ENCODE assay signal across 17 cellular contexts in genomic region chr11:72314199-72314598, GRCh38.
DNase-seq lines count a peak whose midpoint lies in the region; ATAC-seq, FAIRE-seq and TF ChIP-seq lines count a peak whose summit lies in the region.
"Had no signal": no experiment of that assay in that cellular context is flagged by ENCODE, and none has a peak within 500 bp of the region (broad histone marks: within the 10 kb centered on the region; RNA-seq: fewer than 3 reads in every experiment).

No MANE protein-coding gene starts in this region.

- H3K9ac ChIP-seq in GM12878 (ENCODE audit: control insufficient read depth, insufficient read depth, low read length) (no peak overlapping the region), H1 (replicated peaks in 1 of 4; ENCODE audit: extremely low read depth in 1 of 4, low read depth in 3 of 4, low read length in 3 of 4) (no peak overlapping the region; a peak in 1 of 7 replicates), mesenchymal stem cell (ENCODE audit: low read length) (no peak overlapping the region)

- RAD21 ChIA-PET in GM12878 (lab: Charles Lee; ENCODE audit: unreplicated experiment) = no interaction called here

- CTCF ChIA-PET in GM12878 (lab: Yijun Ruan, JAX) = interaction anchor here (0.6 to 1.4 kb wide), 3 partner anchors 10 to 299 kb away, joined by 3 to 5 read pairs (median 3); no protein-coding TSS in a partner anchor
- CTCF ChIA-PET in H1 (lab: Charles Lee; ENCODE audit: partially characterized antibody) = interaction anchor here (1.0 to 7.5 kb wide), 5 partner anchors 14 to 118 kb away, joined by 3 to 58 read pairs (median 3); partner anchors contain the start of gene CLPB

- H3K18ac ChIP-seq in H1 (ENCODE audit: extremely low read depth, low read length) = no peak overlapping the region
- H3K18ac ChIP-seq in mesenchymal stem cell (ENCODE audit: low read depth in 1 of 2, low read length in 2 of 2) = no peak overlapping the region

- H3K4me1 ChIP-seq in GM12878 (ENCODE audit: control insufficient read depth, insufficient read depth, low read length) (no peaks in the 10 kb centered on the region), H1 (replicated peaks in 1 of 4; ENCODE audit: control insufficient read depth in 3 of 4, insufficient read depth in 4 of 4, low read length in 3 of 4) (peaks cover 0 to 8% (median 5%) of the 10 kb centered on the region in 4 experiments; a peak in 6 of 7 replicates), mesenchymal stem cell (ENCODE audit: control insufficient read depth, insufficient read depth, low read depth, low read length) (no peaks in the 10 kb centered on the region)
- H3K4me1 ChIP-seq: Caco-2 had no signal

- H3K79me1 ChIP-seq in H1 (ENCODE audit: low read depth, low read length) = no peaks in the 10 kb centered on the region
- no peaks in the 10 kb centered on the region for H3K79me1 ChIP-seq in mesenchymal stem cell (replicated peaks; ENCODE audit: low read length, poor library complexity, severe bottlenecking)

- H3K23ac ChIP-seq in H1 (ENCODE audit: insufficient read length) (no peak overlapping the region), mesenchymal stem cell (ENCODE audit: low read length in 2 of 2) (no peak overlapping the region)

- H3K27me3 ChIP-seq in GM12878 (replicated peaks in 1 of 2; ENCODE audit: control insufficient read depth in 2 of 2, insufficient read depth in 2 of 2, low read length in 1 of 2) (no peaks in the 10 kb centered on the region), H1 (replicated peaks in 1 of 4; ENCODE audit: control insufficient read depth in 3 of 4, extremely low read depth in 1 of 4, insufficient read depth in 3 of 4, low read length in 3 of 4) (no peaks in the 10 kb centered on the region), mesenchymal stem cell (ENCODE audit: control insufficient read depth in 1 of 2, insufficient read depth in 1 of 2, low read length in 2 of 2) (no peaks in the 10 kb centered on the region)

- no peak overlapping the region for H3K4me2 ChIP-seq in GM12878 (ENCODE audit: control insufficient read depth, insufficient read depth)
- peak overlapping the region in 1 of 2 experiments; percentile 26; a peak in 1 of 4 replicates for H3K4me2 ChIP-seq in H1 (ENCODE audit: insufficient read depth in 1 of 2, low read depth in 2 of 2, low read length in 2 of 2)
- no peak overlapping the region for H3K4me2 ChIP-seq in mesenchymal stem cell (ENCODE audit: low read length, poor library complexity, severe bottlenecking)

- H3K9me3 ChIP-seq in GM12878 (replicated peaks; ENCODE audit: control insufficient read depth, insufficient read depth, low read length) (no peaks in the 10 kb centered on the region), H1 (ENCODE audit: insufficient read depth in 2 of 2, low read depth in 1 of 2, low read length in 1 of 2) (no peaks in the 10 kb centered on the region), mesenchymal stem cell (ENCODE audit: control insufficient read depth, low read length) (no peaks in the 10 kb centered on the region)
- H3K9me3 ChIP-seq: Caco-2, HAP-1 had no signal

- POLR2A ChIA-PET in GM12878 (lab: Charles Lee) = no interaction called here
- POLR2A ChIA-PET in H1 (lab: Charles Lee; ENCODE audit: partially characterized antibody) = no interaction called here

- WGBS in GM12878 (ENCODE audit: insufficient coverage, insufficient replicate concordance, low lambda C conversion rate, missing lambda C conversion rate) = 98% methylated on average over 5 of the region's 5 CpGs
- WGBS in H1 (ENCODE audit: extremely low coverage in 1 of 2, insufficient coverage in 1 of 2, insufficient read length in 1 of 2, insufficient replicate concordance in 2 of 2, low coverage in 1 of 2, low lambda C conversion rate in 2 of 2, missing lambda C conversion rate in 1 of 2), 2 experiments = 94% methylated on average over 5 of the region's 5 CpGs; no CpG with 5 or more reads in 1 of the 2 experiments
- 98% methylated on average over 5 of the region's 5 CpGs for WGBS in mesenchymal stem cell

- H2AK5ac ChIP-seq in H1 (ENCODE audit: low read depth, low read length) = no peak overlapping the region
- H2AK5ac ChIP-seq in mesenchymal stem cell (ENCODE audit: low read length, severe bottlenecking) = no peak overlapping the region

- no peaks in the 10 kb centered on the region for H3K23me2 ChIP-seq in H1 (ENCODE audit: low read depth, low read length)

- no peaks in the 10 kb centered on the region for H3K79me2 ChIP-seq in GM12878 (ENCODE audit: control insufficient read depth, insufficient read depth, low read length)
- no peaks in the 10 kb centered on the region for H3K79me2 ChIP-seq in H1 (ENCODE audit: control insufficient read depth in 1 of 2, insufficient read depth in 2 of 2, low read length in 2 of 2)

- H3K4ac ChIP-seq in H1 (replicated peaks; ENCODE audit: insufficient read length, low read depth, low read length) (no peak overlapping the region), mesenchymal stem cell (ENCODE audit: low read depth in 1 of 2, low read length in 2 of 2) (no peak overlapping the region)

- intact Hi-C loops in GM12878 (cut with micrococcal nuclease; ENCODE audit: unreplicated experiment) = no loop called here

- H2BK5ac ChIP-seq in H1 (ENCODE audit: low read depth, low read length) (0 out of 2 replicates have a peak overlapping the region, but pooled peaks have one; percentile 21), mesenchymal stem cell (ENCODE audit: low read depth, low read length, poor library complexity, severe bottlenecking) (no peak overlapping the region)

- SMC1A ChIA-PET in GM12878 (lab: Charles Lee; ENCODE audit: uncharacterized antibody, unreplicated experiment) = no interaction called here

- TF ChIP-seq EP300 in GM12878 (IDR thresholded peaks at IDR 0.05; ENCODE audit: borderline replicate concordance in 1 of 2, control insufficient read depth in 1 of 2, low read depth in 2 of 2, low read length in 2 of 2) (no peak), H1 (IDR thresholded peaks at IDR 0.05; ENCODE audit: borderline replicate concordance in 1 of 2, low read depth in 2 of 2, low read length in 2 of 2) (no peak)

- TF ChIP-seq RAD21 in GM12878 (IDR thresholded peaks at IDR 0.05; ENCODE audit: insufficient read depth, low read depth, low read length) = no peak
- no peak for TF ChIP-seq RAD21 in H1 (IDR thresholded peaks at IDR 0.05 in 1 of 2, conservative IDR thresholded peaks at IDR 0.05 in 1 of 2; ENCODE audit: low read depth in 2 of 2, low read length in 2 of 2)

- no peak overlapping the region for H2BK20ac ChIP-seq in H1 (ENCODE audit: low read length)

- H4K91ac ChIP-seq in H1 (replicated peaks; ENCODE audit: insufficient read length, low read length) = no peak overlapping the region
- H4K91ac ChIP-seq in mesenchymal stem cell (ENCODE audit: low read length) = peak overlapping the region; percentile 29

- ATAC-seq in GM12878 (no peak), HG03175 (IDR thresholded peaks at IDR 0.05; ENCODE audit: unreplicated experiment) (no peak)
- ATAC-seq: CD8-positive, alpha-beta T cell had no signal

- FAIRE-seq in GM12878 (lab: Jason Lieb, UNC) (no peak), H1 (lab: Jason Lieb, UNC) (no peak)
- FAIRE-seq: G401.6, GM18507, H54 had no signal

- H2BK12ac ChIP-seq in H1 (ENCODE audit: low read depth, low read length) (no peak overlapping the region), mesenchymal stem cell (ENCODE audit: low read length in 2 of 2) (no peak overlapping the region)

- BruUV-seq in GM12878 (replicated peaks; lab: Mats Ljungman, UMichigan) = no TSS peak

- no peak overlapping the region for H3K14ac ChIP-seq in H1 (ENCODE audit: insufficient read length)
- no peak overlapping the region for H3K14ac ChIP-seq in mesenchymal stem cell (ENCODE audit: low read length in 2 of 2)

- H2AFZ ChIP-seq in GM12878 (ENCODE audit: control insufficient read depth, low read depth, low read length) (no peak overlapping the region), H1 (ENCODE audit: low read length) (no peak overlapping the region), mesenchymal stem cell (ENCODE audit: low read depth, low read length) (no peak overlapping the region)
- H2AFZ ChIP-seq: GM23338 had no signal

- no peak overlapping the region for H3K56ac ChIP-seq in H1 (replicated peaks; ENCODE audit: insufficient read length, low read depth, low read length)

- no peak overlapping the region for H2BK15ac ChIP-seq in H1 (ENCODE audit: low read length)
- no peak overlapping the region for H2BK15ac ChIP-seq in mesenchymal stem cell (ENCODE audit: low read depth, poor library complexity, severe bottlenecking)

- TF ChIP-seq POLR2A in GM12878 (IDR thresholded peaks at IDR 0.05; ENCODE audit: low read depth, low read length) (no peak), H1 (IDR thresholded peaks at IDR 0.05; ENCODE audit: control extremely low read depth in 1 of 2, low read depth in 2 of 2, low read length in 2 of 2) (no peak)

- no peak overlapping the region for H3K4me3 ChIP-seq in GM12878
- H3K4me3 ChIP-seq in H1 (ENCODE audit: extremely low read depth in 1 of 4, insufficient read depth in 2 of 4, low read depth in 3 of 4, low read length in 4 of 4) = no peak overlapping the region
- no peak overlapping the region for H3K4me3 ChIP-seq in mesenchymal stem cell (ENCODE audit: insufficient read depth in 1 of 2, low read depth in 1 of 2, low read length in 2 of 2)
- H3K4me3 ChIP-seq: GM23338, HAP-1 had no signal

- no peak overlapping the region for H3K27ac ChIP-seq in GM12878 (ENCODE audit: control insufficient read depth, insufficient read depth)
- H3K27ac ChIP-seq in H1 (ENCODE audit: low read depth, low read length) = no peak overlapping the region
- no peak overlapping the region for H3K27ac ChIP-seq in mesenchymal stem cell (ENCODE audit: low read length, poor library complexity, severe bottlenecking)

- H2BK120ac ChIP-seq in H1 (replicated peaks; ENCODE audit: low read depth, low read length) = no peak overlapping the region
- no peak overlapping the region for H2BK120ac ChIP-seq in mesenchymal stem cell (ENCODE audit: low read depth, low read length)

- no peak overlapping the region; the same call in 1 of the 2 replicates for H4K8ac ChIP-seq in H1 (ENCODE audit: extremely low read depth, insufficient read depth, low read length)
- no peak overlapping the region for H4K8ac ChIP-seq in mesenchymal stem cell (ENCODE audit: low read length)

- DNase-seq in GM12878 (ENCODE audit: low read depth, low spot score) = no peak
- DNase-seq in H1 (ENCODE audit: low read depth in 1 of 2, low spot score in 2 of 2) = no peak
- no peak for DNase-seq in mesenchymal stem cell
- no peak for DNase-seq in NCI-H2171 (lab: John Stamatoyannopoulos, UW)
- DNase-seq in ureter (ENCODE audit: low spot score) = no peak
- DNase-seq: C1 segment of cervical spinal cord; Caco-2; CD8-positive, alpha-beta T cell; DMS153; DND-41; HFFc6 had no signal

- in situ Hi-C loops in GM12878 (cut with MboI) = no loop called here

- H3K36me3 ChIP-seq in GM12878 (ENCODE audit: control insufficient read depth in 2 of 2, insufficient read depth in 2 of 2, low read length in 1 of 2) (peaks cover 0 to 8% of the 10 kb centered on the region in 2 experiments), H1 (ENCODE audit: control insufficient read depth in 2 of 4, insufficient read depth in 4 of 4, low read length in 3 of 4) (no peaks in the 10 kb centered on the region; a peak in 1 of 8 replicates), mesenchymal stem cell (ENCODE audit: control insufficient read depth in 1 of 2, insufficient read depth in 2 of 2, low read depth in 1 of 2, low read length in 2 of 2) (peaks cover 41 to 53% of the 10 kb centered on the region in 2 experiments)

- TF ChIP-seq CTCF in GM12878 (IDR thresholded peaks at IDR 0.05 in 2 of 3, conservative IDR thresholded peaks at IDR 0.05 in 1 of 3; ENCODE audit: control insufficient read depth in 2 of 3, extremely low read depth in 1 of 3, insufficient read depth in 1 of 3, low read depth in 3 of 3, low read length in 3 of 3) = no peak
- TF ChIP-seq CTCF in H1 (IDR thresholded peaks at IDR 0.05; ENCODE audit: control extremely low read depth in 1 of 3, insufficient read depth in 1 of 3, low read depth in 1 of 3, low read length in 3 of 3) = no peak

- H4K5ac ChIP-seq in H1 (ENCODE audit: insufficient read length, low read depth, low read length) = no peak overlapping the region

- no peaks in the 10 kb centered on the region for H4K20me1 ChIP-seq in GM12878 (ENCODE audit: control insufficient read depth, insufficient read depth)
- H4K20me1 ChIP-seq in H1 (replicated peaks in 1 of 2; ENCODE audit: control insufficient read depth in 1 of 2, insufficient read depth in 2 of 2, low read length in 2 of 2) = no peaks in the 10 kb centered on the region
